19 cellular contexts compared by ENCODE assay signal in genomic region chr11:10319691-10320090, GRCh38.
"Had no signal": no experiment of that assay in that cellular context is flagged by ENCODE, and none has a peak within 500 bp of the region (broad histone marks: within the 10 kb centered on the region; RNA-seq: fewer than 3 reads in every experiment).

No MANE protein-coding gene starts in this region.

- H3K9me3 Mint-ChIP-seq: activated naive CD4-positive, alpha-beta T cell treated with anti-CD3 and anti-CD28 coated beads, Interleukin-2, amount 50 U/mL, for 72 hours; activated T-helper 1 cell treated with anti-CD3 and anti-CD28 coated beads, Interleukin-12 subunit alpha, Interleukin-12 subunit beta, Interleukin-2, Interleukin-4 antibody, amounts not matched to agents 30 ng/mL and 10 ng/mL and 1 ng/mL, durations not matched to agents 14 hours and 24 hours and 36 hours; dendritic cell treated with granulocyte-macrophage colony-stimulating factor and Interleukin-4, amounts not matched to agents 40 ng/mL and 50 ng/mL, for 4 days; memory B cell; naive thymus-derived CD8-positive, alpha-beta T cell; type B pancreatic cell; WTC11 had no signal

- DNase-seq: activated CD4-positive, alpha-beta T cell treated with anti-CD3 and anti-CD28 coated beads for 36 hours; activated CD4-positive, alpha-beta T cell treated with anti-CD3 and anti-CD28 coated beads, Interleukin-2, amount 50 U/mL, for 48 hours; activated gamma-delta T cell treated with Interleukin-2 at 50 U/mL for 16 hours; effector CD8-positive, alpha-beta T cell; naive thymus-derived CD8-positive, alpha-beta T cell; spleen; stimulated activated naive CD8-positive, alpha-beta T cell treated with anti-CD3 and anti-CD28 coated beads, Interleukin-15, Interleukin-2, amounts not matched to agents 100 U/mL and 50 U/mL, for 24 hours; testis had no signal

- H3K27me3 Mint-ChIP-seq: type B pancreatic cell had no signal

- H3K27me3 ChIP-seq: cardiac muscle cell, neutrophil, spleen, testis had no signal

- H3K9ac ChIP-seq: parathyroid adenoma had no signal

- H3K9me3 ChIP-seq: neutrophil, spleen, testis had no signal

- H3K36me3 Mint-ChIP-seq: activated naive CD4-positive, alpha-beta T cell treated with anti-CD3 and anti-CD28 coated beads, Interleukin-2, amount 50 U/mL, for 72 hours; memory B cell; naive thymus-derived CD8-positive, alpha-beta T cell; type B pancreatic cell; WTC11 had no signal

- H3K27ac Mint-ChIP-seq: activated naive CD4-positive, alpha-beta T cell treated with anti-CD3 and anti-CD28 coated beads, Interleukin-2, amount 50 U/mL, for 72 hours; activated T-helper 1 cell treated with anti-CD3 and anti-CD28 coated beads, Interleukin-12 subunit alpha, Interleukin-12 subunit beta, Interleukin-2, Interleukin-4 antibody, amounts not matched to agents 30 ng/mL and 10 ng/mL and 1 ng/mL, durations not matched to agents 14 hours and 24 hours and 36 hours; dendritic cell treated with granulocyte-macrophage colony-stimulating factor and Interleukin-4, amounts not matched to agents 40 ng/mL and 50 ng/mL, for 4 days; memory B cell; naive thymus-derived CD8-positive, alpha-beta T cell; type B pancreatic cell; WTC11 had no signal

- H3K36me3 ChIP-seq: cardiac muscle cell, neutrophil, spleen had no signal

- H2AFZ ChIP-seq: parathyroid adenoma had no signal

- H3K79me2 ChIP-seq: parathyroid adenoma had no signal

- ATAC-seq: activated CD4-positive, alpha-beta T cell treated with anti-CD3 and anti-CD28 coated beads for 36 hours; activated naive CD4-positive, alpha-beta T cell treated with anti-CD3 and anti-CD28 coated beads, Interleukin-2, amount 50 U/mL, for 72 hours; esophagus mucosa; naive thymus-derived CD8-positive, alpha-beta T cell; sciatic nerve; stimulated activated naive CD8-positive, alpha-beta T cell treated with anti-CD3 and anti-CD28 coated beads, Interleukin-15, Interleukin-2, amounts not matched to agents 100 U/mL and 50 U/mL, for 24 hours; WTC11 had no signal

- H3K4me3 Mint-ChIP-seq: activated CD4-positive, alpha-beta T cell treated with anti-CD3 and anti-CD28 coated beads for 36 hours; activated T-helper 1 cell treated with anti-CD3 and anti-CD28 coated beads, Interleukin-12 subunit alpha, Interleukin-12 subunit beta, Interleukin-2, Interleukin-4 antibody, amounts not matched to agents 30 ng/mL and 10 ng/mL and 1 ng/mL, durations not matched to agents 14 hours and 24 hours and 36 hours; dendritic cell treated with granulocyte-macrophage colony-stimulating factor and Interleukin-4, amounts not matched to agents 40 ng/mL and 50 ng/mL, for 4 days; memory B cell; naive thymus-derived CD8-positive, alpha-beta T cell; type B pancreatic cell; WTC11 had no signal

- H3K4me3 ChIP-seq: cardiac muscle cell, spleen, testis had no signal

- H3K27ac ChIP-seq: cardiac muscle cell, neutrophil, parathyroid adenoma, spleen, testis had no signal
